Comparison of ENCODE assay signal across 21 cellular contexts in the genomic region with DNA sequence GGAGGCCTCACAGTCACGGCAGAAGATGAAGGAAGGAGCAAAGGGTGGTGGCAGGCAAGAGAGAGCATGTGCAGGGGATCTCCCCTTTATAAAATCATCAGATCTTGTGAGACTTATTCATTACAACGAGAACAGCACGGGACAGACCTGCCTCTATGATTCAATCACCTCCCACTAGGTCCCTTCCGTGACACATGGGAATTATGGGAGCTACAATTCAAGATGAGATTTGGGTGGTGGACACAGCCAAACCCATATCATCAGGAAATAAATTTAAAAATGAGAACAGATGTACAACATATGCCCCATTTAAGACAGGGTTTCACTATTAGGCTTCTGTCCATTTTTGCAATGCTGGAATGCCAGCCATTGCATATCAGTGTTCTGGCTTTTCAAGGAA.
"Had no signal": no experiment of that assay in that cellular context is flagged by ENCODE, and none has a peak within 500 bp of the region (broad histone marks: within the 10 kb centered on the region; RNA-seq: fewer than 3 reads in every experiment).

No MANE protein-coding gene starts in this region.

- H3K36me3 ChIP-seq: left ventricle myocardium inferior, ovary, right atrium auricular region, right lobe of liver, stomach, thyroid gland, transverse colon, upper lobe of left lung, vagina had no signal

- DNase-seq: islet precursor cell; left ventricle myocardium inferior; mesendoderm; mucosa of descending colon; naive thymus-derived CD4-positive, alpha-beta T cell; ovary; right lobe of liver; stimulated activated CD4-positive, alpha-beta T cell treated with anti-CD3 and anti-CD28 coated beads, Interleukin-2, amount 100 ng/mL, for 24 hours; stimulated activated CD4-positive, alpha-beta T cell treated with anti-CD3 and anti-CD28 coated beads, Interleukin-4, amount 100 ng/mL, for 1 hour; stimulated activated naive B cell treated with anti-CD40 and anti-IgM and Interleukin-4, amounts not matched to agents 10 μg/mL and 1 μg/mL and 100 μg/mL, for 72 hours; stimulated activated naive CD8-positive, alpha-beta T cell treated with anti-CD3 and anti-CD28 coated beads, Interleukin-15, Interleukin-2, amounts not matched to agents 100 U/mL and 50 U/mL, for 24 hours; stomach; testis; thyroid gland; transverse colon; upper lobe of left lung had no signal

- H3K4me1 ChIP-seq: left ventricle myocardium inferior, right atrium auricular region, right lobe of liver, stomach, testis, thyroid gland, transverse colon, upper lobe of left lung, vagina had no signal

- H3K4me2 ChIP-seq: smooth muscle cell had no signal

- H3K9me3 ChIP-seq: left ventricle myocardium inferior, mucosa of descending colon, ovary, right atrium auricular region, right lobe of liver, stomach, testis, thyroid gland, transverse colon, upper lobe of left lung, vagina had no signal

- H3K27ac ChIP-seq: left ventricle myocardium inferior, ovary, right atrium auricular region, right lobe of liver, stomach, testis, thyroid gland, transverse colon, upper lobe of left lung, vagina had no signal

- ATAC-seq: mucosa of descending colon; naive thymus-derived CD4-positive, alpha-beta T cell; natural killer cell treated with Interleukin-12 subunit alpha and Interleukin-12 subunit beta and Interleukin-15 and Interleukin-18, amount 100 ng/mL, for 72 hours; right lobe of liver; stimulated activated naive B cell treated with anti-CD40 and anti-IgM and Interleukin-4, amounts not matched to agents 10 μg/mL and 1 μg/mL and 100 μg/mL, for 72 hours; stimulated activated naive CD8-positive, alpha-beta T cell treated with anti-CD3 and anti-CD28 coated beads, Interleukin-15, Interleukin-2, amounts not matched to agents 100 U/mL and 50 U/mL, for 24 hours had no signal

- H3K4me3 ChIP-seq: left ventricle myocardium inferior, lung, mucosa of descending colon, ovary, right atrium auricular region, right lobe of liver, smooth muscle cell, stomach, testis, thyroid gland, transverse colon, upper lobe of left lung, vagina had no signal

- H3K27me3 ChIP-seq: ovary, right atrium auricular region, right lobe of liver, stomach, testis, thyroid gland, transverse colon, upper lobe of left lung, vagina had no signal
